8 cellular contexts compared by ENCODE assay signal in genomic region chr1:66933887-66934700, GRCh38. TPM values are rescaled to one million over a fixed set of nuclear protein-coding genes. Genes with fewer than 3 reads are reported as not detected.
DNase-seq lines count a peak whose midpoint lies in the region; ATAC-seq, FAIRE-seq and TF ChIP-seq lines count a peak whose summit lies in the region.

No MANE protein-coding gene starts in this region.

- H3K27ac Mint-ChIP-seq in stimulated activated naive CD8-positive, alpha-beta T cell treated with anti-CD3 and anti-CD28 coated beads, Interleukin-15, Interleukin-2, amounts not matched to agents 100 ng/mL and 50 ng/mL, for 24 hours: peak overlapping the region; percentile 81
- peak overlapping the region; percentile 81 for H3K27ac Mint-ChIP-seq in activated CD4-positive, alpha-beta memory T cell treated with anti-CD3 and anti-CD28 coated beads for 36 hours

- POLR2A ChIA-PET in activated CD4-positive, alpha-beta memory T cell treated with anti-CD3 and anti-CD28 coated beads for 36 hours (lab: Charles Lee): interaction anchor here (0.6 to 1.9 kb wide), 2 partner anchors 9 to 233 kb away, joined by 3 to 6 read pairs; partner anchors contain the start of genes DNAI4 and MIER1

- H3K9ac ChIP-seq in keratinocyte (ENCODE audit: control insufficient read depth, extremely low read depth, insufficient read depth, low read length): peak overlapping the region; percentile 63

- H3K9me3 ChIP-seq in keratinocyte (ENCODE audit: control insufficient read depth, low read depth, low read length): no peaks in the 10 kb centered on the region

- intact Hi-C loops in activated CD4-positive, alpha-beta memory T cell treated with anti-CD3 and anti-CD28 coated beads for 36 hours (cut with micrococcal nuclease): loop anchor here (5.0 to 10.0 kb wide), 4 partner anchors 238 to 1869 kb away; partner anchors contain the start of gene IL12RB2

- H3K4me1 Mint-ChIP-seq in stimulated activated naive CD8-positive, alpha-beta T cell treated with anti-CD3 and anti-CD28 coated beads, Interleukin-15, Interleukin-2, amounts not matched to agents 100 ng/mL and 50 ng/mL, for 24 hours (ENCODE audit: low read depth): peaks cover 83% of the 10 kb centered on the region
- peaks cover 65% of the 10 kb centered on the region for H3K4me1 Mint-ChIP-seq in activated CD4-positive, alpha-beta memory T cell treated with anti-CD3 and anti-CD28 coated beads for 36 hours (ENCODE audit: low read depth)

- no peak for DNase-seq in stimulated activated naive CD8-positive, alpha-beta T cell treated with anti-CD3 and anti-CD28 coated beads, Interleukin-15, Interleukin-2, amounts not matched to agents 100 U/mL and 50 U/mL, for 24 hours
- no peak for DNase-seq in activated CD4-positive, alpha-beta memory T cell treated with anti-CD3 and anti-CD28 coated beads for 36 hours
- DNase-seq in keratinocyte (ENCODE audit: low read depth, low spot score) (no peak), putamen (ENCODE audit: low spot score) (no peak), UCSD-AML1 (lab: John Stamatoyannopoulos, UW; ENCODE audit: unreplicated experiment) (no peak)

- no peak for ATAC-seq in stimulated activated naive CD8-positive, alpha-beta T cell treated with anti-CD3 and anti-CD28 coated beads, Interleukin-15, Interleukin-2, amounts not matched to agents 100 U/mL and 50 U/mL, for 24 hours
- no peak for ATAC-seq in HG03139 (IDR thresholded peaks at IDR 0.05; ENCODE audit: unreplicated experiment)
- ATAC-seq in HG03520 (IDR thresholded peaks at IDR 0.05; ENCODE audit: unreplicated experiment): no peak

- H3K4me2 ChIP-seq in keratinocyte (ENCODE audit: control insufficient read depth, extremely low read depth, insufficient read depth, low read depth, low read length): peak overlapping the region; percentile 94

- H3K27me3 ChIP-seq in keratinocyte (ENCODE audit: control insufficient read depth, extremely low read depth, insufficient read depth, low read length): no peaks in the 10 kb centered on the region

- peak overlapping the region; percentile 86 for H3K27ac ChIP-seq in keratinocyte (ENCODE audit: control insufficient read depth, insufficient read depth, low read length)

- peak overlapping the region; percentile 97 for H3K4me3 Mint-ChIP-seq in stimulated activated naive CD8-positive, alpha-beta T cell treated with anti-CD3 and anti-CD28 coated beads, Interleukin-15, Interleukin-2, amounts not matched to agents 100 ng/mL and 50 ng/mL, for 24 hours
- peak overlapping the region; percentile 69 for H3K4me3 Mint-ChIP-seq in activated CD4-positive, alpha-beta memory T cell treated with anti-CD3 and anti-CD28 coated beads for 36 hours

- peaks cover 36% of the 10 kb centered on the region for H3K36me3 Mint-ChIP-seq in stimulated activated naive CD8-positive, alpha-beta T cell treated with anti-CD3 and anti-CD28 coated beads, Interleukin-15, Interleukin-2, amounts not matched to agents 100 ng/mL and 50 ng/mL, for 24 hours (ENCODE audit: low read depth)
- peaks cover 19% of the 10 kb centered on the region for H3K36me3 Mint-ChIP-seq in activated CD4-positive, alpha-beta memory T cell treated with anti-CD3 and anti-CD28 coated beads for 36 hours

- CTCF ChIA-PET in activated CD4-positive, alpha-beta memory T cell treated with anti-CD3 and anti-CD28 coated beads for 36 hours (lab: Charles Lee): no interaction called here

- no peak for FAIRE-seq in keratinocyte (lab: Jason Lieb, UNC)

- H3K79me2 ChIP-seq in keratinocyte (ENCODE audit: control insufficient read depth, insufficient read depth, low read length): peaks cover 94% of the 10 kb centered on the region

- no peak overlapping the region for H2AFZ ChIP-seq in keratinocyte (ENCODE audit: control insufficient read depth, low read length)

- H3K4me3 ChIP-seq in keratinocyte (ENCODE audit: control insufficient read depth in 2 of 3, extremely low read depth in 1 of 3, insufficient read depth in 2 of 3, low read depth in 1 of 3, low read length in 3 of 3): peak overlapping the region; percentile 29 to 94 (median 90)

- H3K4me1 ChIP-seq in keratinocyte (ENCODE audit: control insufficient read depth, extremely low read depth, insufficient read depth, low read length): peaks cover 46% of the 10 kb centered on the region

- H3K9me1 ChIP-seq in keratinocyte (ENCODE audit: control insufficient read depth, extremely low read depth, insufficient read depth, low read length): no peaks in the 10 kb centered on the region

- peaks cover 5% of the 10 kb centered on the region for H4K20me1 ChIP-seq in keratinocyte (ENCODE audit: control insufficient read depth, extremely low read depth, insufficient read depth, low read length)

- dilution Hi-C loops in keratinocyte (cut with MboI; ENCODE audit: extremely low pct_ligation_motif_present, low sequenced_read_pairs): no loop called here

- H3K9me3 Mint-ChIP-seq in stimulated activated naive CD8-positive, alpha-beta T cell treated with anti-CD3 and anti-CD28 coated beads, Interleukin-15, Interleukin-2, amounts not matched to agents 100 ng/mL and 50 ng/mL, for 24 hours: no peaks in the 10 kb centered on the region
- no peaks in the 10 kb centered on the region for H3K9me3 Mint-ChIP-seq in activated CD4-positive, alpha-beta memory T cell treated with anti-CD3 and anti-CD28 coated beads for 36 hours

- no peak for TF ChIP-seq CTCF in keratinocyte (optimal IDR thresholded peaks at IDR 0.05 in 1 of 3, IDR thresholded peaks at IDR 0.05 in 1 of 3, conservative IDR thresholded peaks at IDR 0.05 in 1 of 3; ENCODE audit: extremely low read depth in 1 of 3, insufficient read depth in 2 of 3, low read length in 3 of 3)

- H3K27me3 Mint-ChIP-seq in stimulated activated naive CD8-positive, alpha-beta T cell treated with anti-CD3 and anti-CD28 coated beads, Interleukin-15, Interleukin-2, amounts not matched to agents 100 ng/mL and 50 ng/mL, for 24 hours: no peaks in the 10 kb centered on the region
- no peaks in the 10 kb centered on the region for H3K27me3 Mint-ChIP-seq in activated CD4-positive, alpha-beta memory T cell treated with anti-CD3 and anti-CD28 coated beads for 36 hours

- no peaks in the 10 kb centered on the region for H3K36me3 ChIP-seq in keratinocyte (ENCODE audit: control insufficient read depth in 2 of 2, extremely low read depth in 1 of 2, insufficient read depth in 2 of 2, low read length in 2 of 2)

RNA-seq across cellular contexts. Expression of gene MIER1, which starts 9.3 kb away (rescaled TPM):
- 10 to 100 TPM; 54.7 to 58.8 TPM for total RNA-seq in activated CD4-positive, alpha-beta memory T cell treated with anti-CD3 and anti-CD28 coated beads for 36 hours
- 11.4 to 20.7 TPM (median 14.8 TPM) in 3 replicates for polyA plus RNA-seq in keratinocyte
- 77.7 TPM for polyA plus RNA-seq in keratinocyte (2011; ENCODE audit: low read depth)
- 8.4 and 14.0 TPM in 2 replicates for polyA plus RNA-seq in keratinocyte (2011; cell fraction: cytosol; rRNA removed)
- 10.2 and 17.5 TPM in 2 replicates for polyA plus RNA-seq in keratinocyte (2011; cell fraction: nucleus; rRNA removed)
- polyA plus RNA-seq in keratinocyte (2012; ENCODE audit: low replicate concordance): 15.9 and 16.1 TPM in 2 replicates
- 5.3 to 21.4 TPM (median 8.3 TPM) in 3 replicates for polyA minus RNA-seq in keratinocyte
- 31.5 TPM for polyA minus RNA-seq in keratinocyte (2011; cell fraction: cytosol; rRNA and poly(A)+ RNA removed)
- polyA minus RNA-seq in keratinocyte (2011; cell fraction: nucleus; rRNA and poly(A)+ RNA removed): 12.8 and 29.2 TPM in 2 replicates

RNA-seq across cellular contexts. Expression of gene DNAI4, which starts 9.4 kb away (rescaled TPM):
- 1 to 10 TPM; 1.4 to 1.6 TPM for total RNA-seq in activated CD4-positive, alpha-beta memory T cell treated with anti-CD3 and anti-CD28 coated beads for 36 hours
- 1.4 to 4.1 TPM (median 3.7 TPM) in 3 replicates for polyA plus RNA-seq in keratinocyte
- 6.2 TPM for polyA plus RNA-seq in keratinocyte (2011; ENCODE audit: low read depth)
- polyA plus RNA-seq in keratinocyte (2011; cell fraction: cytosol; rRNA removed): 2.5 and 3.9 TPM in 2 replicates
- 3.2 and 3.9 TPM in 2 replicates for polyA plus RNA-seq in keratinocyte (2011; cell fraction: nucleus; rRNA removed)
- polyA plus RNA-seq in keratinocyte (2012; ENCODE audit: low replicate concordance): 1.7 TPM in 2 replicates
- polyA minus RNA-seq in keratinocyte: 0.39 to 3.8 TPM (median 2.6 TPM) in 3 replicates
- polyA minus RNA-seq in keratinocyte (2011; cell fraction: cytosol; rRNA and poly(A)+ RNA removed): 8.2 TPM
- 2.4 and 5.1 TPM in 2 replicates for polyA minus RNA-seq in keratinocyte (2011; cell fraction: nucleus; rRNA and poly(A)+ RNA removed)
